In the genomic region with DNA sequence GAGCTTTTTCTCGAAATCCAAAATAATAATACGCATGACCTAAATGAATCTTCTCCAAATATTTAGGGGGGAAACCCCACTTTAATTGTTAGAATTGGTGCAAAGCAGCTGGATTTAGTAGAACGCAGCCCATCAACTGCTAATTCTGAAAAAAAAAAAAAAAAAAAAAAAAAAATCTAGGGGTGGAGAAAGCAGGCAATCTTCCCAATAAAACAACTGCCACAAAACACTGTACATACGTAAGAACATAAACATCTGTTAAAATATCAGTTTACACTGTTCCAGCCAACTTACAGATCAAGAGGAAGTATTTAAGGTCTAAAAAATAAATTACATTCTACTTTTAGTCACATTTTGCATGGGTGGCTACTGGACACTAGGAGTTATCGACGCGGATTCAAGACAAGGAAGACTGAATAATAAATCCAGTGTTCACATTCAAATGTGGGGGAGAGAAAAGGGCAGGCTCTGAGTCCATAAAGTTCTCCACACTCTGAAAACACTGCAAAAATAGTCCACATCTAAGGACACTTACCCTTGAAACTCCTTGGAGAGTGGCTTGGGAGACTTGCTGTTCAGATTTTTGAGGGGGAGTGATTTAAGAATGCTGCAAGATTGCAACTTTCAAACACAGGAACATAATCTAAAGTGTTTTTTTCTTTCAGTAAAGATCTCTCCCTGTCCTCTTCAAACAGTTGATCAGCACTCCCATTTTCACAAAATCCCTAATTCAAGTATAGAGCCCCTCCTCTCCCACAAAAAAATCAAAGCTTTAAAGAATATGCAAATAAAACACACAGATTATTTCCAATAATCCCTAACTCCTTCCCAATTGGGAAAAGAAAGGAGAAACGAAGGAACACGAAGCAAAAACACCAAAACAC, we compare ENCODE assay signal across 1 cellular context.
A peak's percentile ranks its signal among the peaks of the same experiment; 100 is the strongest.
TF ChIP-seq lines count a peak whose summit lies in the region.

No MANE protein-coding gene starts in this region.

TF ChIP-seq in HepG2, 621 proteins besides CTCF, POLR2A, EP300 and RAD21 (continued from another document):
- TF ChIP-seq, protein P1, sequence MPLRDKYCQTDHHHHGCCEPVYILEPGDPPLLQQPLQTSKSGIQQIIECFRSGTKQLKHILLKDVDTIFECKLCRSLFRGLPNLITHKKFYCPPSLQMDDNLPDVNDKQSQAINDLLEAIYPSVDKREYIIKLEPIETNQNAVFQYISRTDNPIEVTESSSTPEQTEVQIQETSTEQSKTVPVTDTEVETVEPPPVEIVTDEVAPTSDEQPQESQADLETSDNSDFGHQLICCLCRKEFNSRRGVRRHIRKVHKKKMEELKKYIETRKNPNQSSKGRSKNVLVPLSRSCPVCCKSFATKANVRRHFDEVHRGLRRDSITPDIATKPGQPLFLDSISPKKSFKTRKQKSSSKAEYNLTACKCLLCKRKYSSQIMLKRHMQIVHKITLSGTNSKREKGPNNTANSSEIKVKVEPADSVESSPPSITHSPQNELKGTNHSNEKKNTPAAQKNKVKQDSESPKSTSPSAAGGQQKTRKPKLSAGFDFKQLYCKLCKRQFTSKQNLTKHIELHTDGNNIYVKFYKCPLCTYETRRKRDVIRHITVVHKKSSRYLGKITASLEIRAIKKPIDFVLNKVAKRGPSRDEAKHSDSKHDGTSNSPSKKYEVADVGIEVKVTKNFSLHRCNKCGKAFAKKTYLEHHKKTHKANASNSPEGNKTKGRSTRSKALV (CRISPR knock-in tag; IDR thresholded peaks at IDR 0.05), result 0 out of 2 replicates have a peak, but pooled peaks have one; percentile 42
- TF ChIP-seq MED1 (CRISPR knock-in tag; IDR thresholded peaks at IDR 0.05), result no peak
- 0 out of 2 replicates have a peak, but pooled peaks have one; percentile 12 for TF ChIP-seq MEF2D (CRISPR knock-in tag; IDR thresholded peaks at IDR 0.05)
- TF ChIP-seq, protein P2, sequence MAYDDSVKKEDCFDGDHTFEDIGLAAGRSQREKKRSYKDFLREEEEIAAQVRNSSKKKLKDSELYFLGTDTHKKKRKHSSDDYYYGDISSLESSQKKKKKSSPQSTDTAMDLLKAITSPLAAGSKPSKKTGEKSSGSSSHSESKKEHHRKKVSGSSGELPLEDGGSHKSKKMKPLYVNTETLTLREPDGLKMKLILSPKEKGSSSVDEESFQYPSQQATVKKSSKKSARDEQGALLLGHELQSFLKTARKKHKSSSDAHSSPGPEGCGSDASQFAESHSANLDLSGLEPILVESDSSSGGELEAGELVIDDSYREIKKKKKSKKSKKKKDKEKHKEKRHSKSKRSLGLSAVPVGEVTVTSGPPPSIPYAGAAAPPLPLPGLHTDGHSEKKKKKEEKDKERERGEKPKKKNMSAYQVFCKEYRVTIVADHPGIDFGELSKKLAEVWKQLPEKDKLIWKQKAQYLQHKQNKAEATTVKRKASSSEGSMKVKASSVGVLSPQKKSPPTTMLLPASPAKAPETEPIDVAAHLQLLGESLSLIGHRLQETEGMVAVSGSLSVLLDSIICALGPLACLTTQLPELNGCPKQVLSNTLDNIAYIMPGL (CRISPR knock-in tag; IDR thresholded peaks at IDR 0.05; ENCODE audit: borderline replicate concordance in 1 of 2, low read depth in 1 of 2), result no peak
- TF ChIP-seq, protein P3, sequence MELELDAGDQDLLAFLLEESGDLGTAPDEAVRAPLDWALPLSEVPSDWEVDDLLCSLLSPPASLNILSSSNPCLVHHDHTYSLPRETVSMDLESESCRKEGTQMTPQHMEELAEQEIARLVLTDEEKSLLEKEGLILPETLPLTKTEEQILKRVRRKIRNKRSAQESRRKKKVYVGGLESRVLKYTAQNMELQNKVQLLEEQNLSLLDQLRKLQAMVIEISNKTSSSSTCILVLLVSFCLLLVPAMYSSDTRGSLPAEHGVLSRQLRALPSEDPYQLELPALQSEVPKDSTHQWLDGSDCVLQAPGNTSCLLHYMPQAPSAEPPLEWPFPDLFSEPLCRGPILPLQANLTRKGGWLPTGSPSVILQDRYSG (CRISPR knock-in tag; IDR thresholded peaks at IDR 0.05), result no peak
- TF ChIP-seq TOPORS (CRISPR knock-in tag; IDR thresholded peaks at IDR 0.05), result 0 out of 2 replicates have a peak, but pooled peaks have one; percentile 22
- 0 out of 2 replicates have a peak, but pooled peaks have one; percentile 29 for TF ChIP-seq TGIF2 (CRISPR knock-in tag; IDR thresholded peaks at IDR 0.05)
- no peak for TF ChIP-seq ZNF790 (CRISPR knock-in tag; IDR thresholded peaks at IDR 0.05; ENCODE audit: borderline replicate concordance)
- TF ChIP-seq ZNF615 (CRISPR knock-in tag; IDR thresholded peaks at IDR 0.05; ENCODE audit: borderline replicate concordance), result 0 out of 2 replicates have a peak, but pooled peaks have one; percentile 22
- TF ChIP-seq HOXA5 (CRISPR knock-in tag; IDR thresholded peaks at IDR 0.05), result 0 out of 2 replicates have a peak, but pooled peaks have one; percentile 42
- no peak for TF ChIP-seq CREB1 (IDR thresholded peaks at IDR 0.05)
- TF ChIP-seq CREB1 (CRISPR knock-in tag; IDR thresholded peaks at IDR 0.05), result peak; percentile 33; the same call in 1 of the 2 replicates
- TF ChIP-seq, protein P4, sequence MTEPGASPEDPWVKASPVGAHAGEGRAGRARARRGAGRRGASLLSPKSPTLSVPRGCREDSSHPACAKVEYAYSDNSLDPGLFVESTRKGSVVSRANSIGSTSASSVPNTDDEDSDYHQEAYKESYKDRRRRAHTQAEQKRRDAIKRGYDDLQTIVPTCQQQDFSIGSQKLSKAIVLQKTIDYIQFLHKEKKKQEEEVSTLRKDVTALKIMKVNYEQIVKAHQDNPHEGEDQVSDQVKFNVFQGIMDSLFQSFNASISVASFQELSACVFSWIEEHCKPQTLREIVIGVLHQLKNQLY (CRISPR knock-in tag; IDR thresholded peaks at IDR 0.05), result no peak
- 0 out of 2 replicates have a peak, but pooled peaks have one; percentile 12 for TF ChIP-seq SMAD1 (CRISPR knock-in tag; IDR thresholded peaks at IDR 0.05; ENCODE audit: borderline replicate concordance, low read depth)
- TF ChIP-seq, protein P5, sequence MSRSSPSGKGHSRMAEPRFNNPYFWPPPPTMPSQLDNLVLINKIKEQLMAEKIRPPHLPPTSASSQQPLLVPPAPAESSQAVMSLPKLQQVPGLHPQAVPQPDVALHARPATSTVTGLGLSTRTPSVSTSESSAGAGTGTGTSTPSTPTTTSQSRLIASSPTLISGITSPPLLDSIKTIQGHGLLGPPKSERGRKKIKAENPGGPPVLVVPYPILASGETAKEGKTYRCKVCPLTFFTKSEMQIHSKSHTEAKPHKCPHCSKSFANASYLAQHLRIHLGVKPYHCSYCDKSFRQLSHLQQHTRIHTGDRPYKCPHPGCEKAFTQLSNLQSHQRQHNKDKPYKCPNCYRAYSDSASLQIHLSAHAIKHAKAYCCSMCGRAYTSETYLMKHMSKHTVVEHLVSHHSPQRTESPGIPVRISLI (CRISPR knock-in tag; IDR thresholded peaks at IDR 0.05; ENCODE audit: borderline replicate concordance), result peak; percentile 65; the same call in 1 of the 2 replicates
- no peak for TF ChIP-seq ZSCAN25 (CRISPR knock-in tag; IDR thresholded peaks at IDR 0.05)
- TF ChIP-seq, protein P6, sequence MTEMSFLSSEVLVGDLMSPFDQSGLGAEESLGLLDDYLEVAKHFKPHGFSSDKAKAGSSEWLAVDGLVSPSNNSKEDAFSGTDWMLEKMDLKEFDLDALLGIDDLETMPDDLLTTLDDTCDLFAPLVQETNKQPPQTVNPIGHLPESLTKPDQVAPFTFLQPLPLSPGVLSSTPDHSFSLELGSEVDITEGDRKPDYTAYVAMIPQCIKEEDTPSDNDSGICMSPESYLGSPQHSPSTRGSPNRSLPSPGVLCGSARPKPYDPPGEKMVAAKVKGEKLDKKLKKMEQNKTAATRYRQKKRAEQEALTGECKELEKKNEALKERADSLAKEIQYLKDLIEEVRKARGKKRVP (CRISPR knock-in tag; IDR thresholded peaks at IDR 0.05), result 0 out of 4 replicates have a peak, but pooled peaks of 1 of the 2 experiments have one; percentile 19
- TF ChIP-seq ZNF354B (CRISPR knock-in tag; IDR thresholded peaks at IDR 0.05), result no peak
